22 cellular contexts compared by ENCODE assay signal in genomic region chr22:26737262-26737661, GRCh38.
"Had no signal": no experiment of that assay in that cellular context is flagged by ENCODE, and none has a peak within 500 bp of the region (broad histone marks: within the 10 kb centered on the region; RNA-seq: fewer than 3 reads in every experiment).

No MANE protein-coding gene starts in this region.

- DNase-seq: effector memory CD8-positive, alpha-beta T cell; foreskin melanocyte; head of caudate nucleus; kidney; left cardiac atrium; left ventricle myocardium inferior; lower lobe of right lung; natural killer cell; psoas muscle; retina; right lobe of liver; stimulated activated CD4-positive, alpha-beta T cell treated with anti-CD3 and anti-CD28 coated beads, Interleukin-4, amount 100 ng/mL, for 1 hour; stimulated activated CD8-positive, alpha-beta memory T cell treated with anti-CD3 and anti-CD28 coated beads, Interleukin-4, amount 100 ng/mL, for 48 hours; stimulated activated naive CD8-positive, alpha-beta T cell treated with anti-CD3 and anti-CD28 coated beads, Interleukin-15, Interleukin-2, amounts not matched to agents 100 U/mL and 50 U/mL, for 24 hours; thyroid gland; upper lobe of left lung had no signal

- H2AFZ ChIP-seq: hepatocyte had no signal

- H3K4me3 ChIP-seq: esophagus muscularis mucosa, hepatocyte, left ventricle myocardium inferior, lower lobe of right lung, psoas muscle, right lobe of liver, suprapubic skin, thyroid gland, upper lobe of left lung, vagina had no signal

- H3K9me3 ChIP-seq: esophagus muscularis mucosa, left ventricle myocardium inferior, lower lobe of right lung, psoas muscle, right lobe of liver, suprapubic skin, thyroid gland, upper lobe of left lung, vagina had no signal

- H3K79me2 ChIP-seq: hepatocyte had no signal

- H3K27me3 ChIP-seq: esophagus muscularis mucosa, hepatocyte, right lobe of liver, suprapubic skin, thyroid gland, upper lobe of left lung, vagina had no signal

- H3K36me3 ChIP-seq: lower lobe of right lung, right lobe of liver, thyroid gland, vagina had no signal

- ATAC-seq: effector memory CD8-positive, alpha-beta T cell; lower lobe of right lung; natural killer cell; psoas muscle; right lobe of liver; stimulated activated effector memory CD8-positive, alpha-beta T cell treated with anti-CD3 and anti-CD28 coated beads, Interleukin-12 subunit alpha, Interleukin-12 subunit beta, amount 100 ng/mL, for 72 hours; stimulated activated naive CD8-positive, alpha-beta T cell treated with anti-CD3 and anti-CD28 coated beads, Interleukin-15, Interleukin-2, amounts not matched to agents 100 U/mL and 50 U/mL, for 24 hours had no signal

- H3K4me1 ChIP-seq: esophagus muscularis mucosa, lower lobe of right lung, right lobe of liver, suprapubic skin, thyroid gland, upper lobe of left lung, vagina had no signal

- H3K4me2 ChIP-seq: hepatocyte had no signal

- H3K27ac ChIP-seq: epithelial cell of prostate, esophagus muscularis mucosa, hepatocyte, left ventricle myocardium inferior, lower lobe of right lung, psoas muscle, right lobe of liver, suprapubic skin, thyroid gland, upper lobe of left lung, vagina had no signal
